27 cellular contexts compared by ENCODE assay signal in genomic region chr7:95201718-95202117, GRCh38.
"Had no signal": no experiment of that assay in that cellular context is flagged by ENCODE, and none has a peak within 500 bp of the region (broad histone marks: within the 10 kb centered on the region; RNA-seq: fewer than 3 reads in every experiment).

No MANE protein-coding gene starts in this region.

- H3K27ac Mint-ChIP-seq: mesothelial cell of epicardium; naive thymus-derived CD4-positive, alpha-beta T cell; natural killer cell treated with Interleukin-12 subunit alpha and Interleukin-12 subunit beta and Interleukin-15 and Interleukin-18, amount 100 ng/mL, for 72 hours; stimulated activated effector memory CD8-positive, alpha-beta T cell treated with anti-CD3 and anti-CD28 coated beads, Interleukin-12 subunit alpha, Interleukin-12 subunit beta, amount 100 ng/mL, for 72 hours; stimulated activated naive CD8-positive, alpha-beta T cell treated with anti-CD3 and anti-CD28 coated beads, Interleukin-15, amount 100 ng/mL, for 72 hours had no signal

- ATAC-seq: mucosa of descending colon; naive thymus-derived CD4-positive, alpha-beta T cell; natural killer cell treated with Interleukin-12 subunit alpha and Interleukin-12 subunit beta and Interleukin-15 and Interleukin-18, amount 100 ng/mL, for 72 hours; right cardiac atrium; stimulated activated effector memory CD8-positive, alpha-beta T cell treated with anti-CD3 and anti-CD28 coated beads, Interleukin-12 subunit alpha, Interleukin-12 subunit beta, amount 100 ng/mL, for 72 hours; stimulated activated naive CD8-positive, alpha-beta T cell treated with anti-CD3 and anti-CD28 coated beads, Interleukin-15, amount 100 ng/mL, for 72 hours had no signal

- H3K9me3 ChIP-seq: left ventricle myocardium inferior, mucosa of descending colon, ovary, prostate gland, sigmoid colon, spleen, testis, thyroid gland, transverse colon, upper lobe of left lung, vagina had no signal

- H3K36me3 Mint-ChIP-seq: mesothelial cell of epicardium; naive thymus-derived CD4-positive, alpha-beta T cell; natural killer cell treated with Interleukin-12 subunit alpha and Interleukin-12 subunit beta and Interleukin-15 and Interleukin-18, amount 100 ng/mL, for 72 hours; stimulated activated effector memory CD8-positive, alpha-beta T cell treated with anti-CD3 and anti-CD28 coated beads, Interleukin-12 subunit alpha, Interleukin-12 subunit beta, amount 100 ng/mL, for 72 hours had no signal

- H3K4me3 Mint-ChIP-seq: mesothelial cell of epicardium; naive thymus-derived CD4-positive, alpha-beta T cell; natural killer cell treated with Interleukin-12 subunit alpha and Interleukin-12 subunit beta and Interleukin-15 and Interleukin-18, amount 100 ng/mL, for 72 hours; stimulated activated effector memory CD8-positive, alpha-beta T cell treated with anti-CD3 and anti-CD28 coated beads, Interleukin-12 subunit alpha, Interleukin-12 subunit beta, amount 100 ng/mL, for 72 hours; stimulated activated naive CD8-positive, alpha-beta T cell treated with anti-CD3 and anti-CD28 coated beads, Interleukin-15, amount 100 ng/mL, for 72 hours had no signal

- H3K27me3 ChIP-seq: ovary, sigmoid colon, spleen, testis, thyroid gland, transverse colon, upper lobe of left lung, vagina had no signal

- H3K9me3 Mint-ChIP-seq: mesothelial cell of epicardium; stimulated activated effector memory CD8-positive, alpha-beta T cell treated with anti-CD3 and anti-CD28 coated beads, Interleukin-12 subunit alpha, Interleukin-12 subunit beta, amount 100 ng/mL, for 72 hours had no signal

- H3K27ac ChIP-seq: left ventricle myocardium inferior, ovary, prostate gland, sigmoid colon, spleen, testis, thyroid gland, transverse colon, upper lobe of left lung, vagina had no signal

- H3K4me3 ChIP-seq: left ventricle myocardium inferior, lung, mucosa of descending colon, ovary, prostate gland, sigmoid colon, spleen, testis, thyroid gland, transverse colon, upper lobe of left lung, vagina had no signal

- H3K4me1 ChIP-seq: left ventricle myocardium inferior, prostate gland, spleen, testis, thyroid gland, transverse colon, upper lobe of left lung, vagina had no signal

- FAIRE-seq: kidney, small intestine had no signal

- DNase-seq: hippocampal formation; kidney; left ventricle myocardium inferior; mesendoderm; mucosa of descending colon; naive thymus-derived CD4-positive, alpha-beta T cell; ovary; posterior cingulate gyrus; retina; right cardiac atrium; sigmoid colon; small intestine; spleen; stimulated activated CD4-positive, alpha-beta T cell treated with anti-CD3 and anti-CD28 coated beads, Interleukin-4, amount 100 ng/mL, for 24 hours; stimulated activated naive CD4-positive, alpha-beta T cell; stimulated activated naive CD8-positive, alpha-beta T cell treated with anti-CD3 and anti-CD28 coated beads, Interleukin-15, amount 100 ng/mL, for 72 hours; substantia nigra; testis; thyroid gland; transverse colon; upper lobe of left lung had no signal

- H3K27me3 Mint-ChIP-seq: stimulated activated naive CD8-positive, alpha-beta T cell treated with anti-CD3 and anti-CD28 coated beads, Interleukin-15, amount 100 ng/mL, for 72 hours had no signal

- H3K4me1 Mint-ChIP-seq: naive thymus-derived CD4-positive, alpha-beta T cell; stimulated activated effector memory CD8-positive, alpha-beta T cell treated with anti-CD3 and anti-CD28 coated beads, Interleukin-12 subunit alpha, Interleukin-12 subunit beta, amount 100 ng/mL, for 72 hours; stimulated activated naive CD8-positive, alpha-beta T cell treated with anti-CD3 and anti-CD28 coated beads, Interleukin-15, amount 100 ng/mL, for 72 hours had no signal

- H3K36me3 ChIP-seq: left ventricle myocardium inferior, ovary, prostate gland, sigmoid colon, spleen, thyroid gland, transverse colon, upper lobe of left lung, vagina had no signal
